ENCODE assay signal across 7 cellular contexts in the genomic region with DNA sequence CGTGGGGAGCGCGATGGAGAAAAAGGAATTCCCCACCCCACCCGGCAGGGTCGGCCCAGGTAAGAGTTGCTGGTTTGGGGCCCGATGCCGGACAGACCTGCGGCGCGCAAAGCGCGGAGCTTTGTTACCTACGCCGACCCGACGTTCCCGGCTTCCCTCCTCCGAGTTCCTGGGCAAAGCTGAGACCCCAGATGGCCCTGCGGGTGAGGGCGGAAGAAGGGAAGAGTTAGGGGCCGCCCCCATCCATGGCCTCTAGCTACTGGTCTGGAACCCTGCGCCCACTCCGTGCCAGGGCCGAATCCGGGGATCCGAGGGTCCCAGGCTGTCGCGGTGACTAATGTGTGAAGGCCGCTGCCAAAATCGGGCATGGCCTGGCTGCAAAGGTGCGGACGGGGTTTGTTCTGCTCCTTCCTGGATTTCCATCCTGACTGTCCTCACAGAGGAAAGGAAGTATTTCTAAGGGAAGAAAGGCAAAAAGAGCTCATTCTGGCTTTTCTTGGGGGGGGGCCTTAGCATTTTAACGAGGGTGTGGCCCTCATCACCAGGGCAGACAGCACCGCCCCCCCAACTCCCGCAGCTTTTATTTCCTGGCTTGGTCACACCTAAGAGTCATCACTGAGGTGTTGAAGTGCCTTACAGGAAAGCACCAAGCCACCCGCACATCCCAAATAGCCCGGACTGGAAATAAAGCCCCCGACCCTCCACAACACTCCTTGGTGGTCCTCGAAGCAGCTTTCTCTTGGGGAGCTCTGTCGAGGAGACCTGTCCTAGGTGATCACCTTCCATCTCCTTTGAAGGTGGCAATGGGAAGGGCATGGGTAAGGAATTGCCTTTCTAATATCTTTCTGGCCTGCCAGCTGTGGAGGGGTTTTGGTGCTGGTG. TPM values are rescaled to one million over a fixed set of nuclear protein-coding genes. Genes with fewer than 3 reads are reported as not detected.
DNase-seq lines count a peak whose midpoint lies in the region; ATAC-seq and TF ChIP-seq lines count a peak whose summit lies in the region.

No MANE protein-coding gene starts in this region.

- intact Hi-C loops in dorsolateral prefrontal cortex (cut with DNase I): loop anchor here in 1 of 2 donors (5.0 kb wide), 1 partner anchor 45 kb away; no protein-coding TSS in a partner anchor

- H3K9ac ChIP-seq in mucosa of rectum (ENCODE audit: low read depth in 1 of 2, low read length in 2 of 2): peak overlapping the region; percentile 56 to 70

- H3K9me3 ChIP-seq in mucosa of rectum (ENCODE audit: control insufficient read depth in 2 of 2, low read length in 2 of 2): no peaks in the 10 kb centered on the region

- DNase-seq in H4 (ENCODE audit: low spot score) (peak; percentile 52), NCI-H69 (lab: John Stamatoyannopoulos, UW) (peak; percentile 80), dorsolateral prefrontal cortex (peak in 2 of 10 donors; percentile 26 to 43), mesenteric fat pad (ENCODE audit: low spot score) (no peak), NCI-H2107 (lab: John Stamatoyannopoulos, UW) (no peak)

- no peak for TF ChIP-seq CTCF in dorsolateral prefrontal cortex (IDR thresholded peaks at IDR 0.05 in 54 of 56, conservative IDR thresholded peaks at IDR 0.05 in 2 of 56; ENCODE audit: low read depth in 1 of 56, partially characterized antibody in 56 of 56)

- peaks cover 14 to 18% of the 10 kb centered on the region in 2 donors for H3K36me3 ChIP-seq in mucosa of rectum (ENCODE audit: control insufficient read depth in 2 of 2, insufficient read depth in 2 of 2, low read length in 2 of 2)

- ATAC-seq in GM18870 (IDR thresholded peaks at IDR 0.05; ENCODE audit: unreplicated experiment): no peak

- H3K27me3 ChIP-seq in dorsolateral prefrontal cortex: peaks cover 0 to 12% (median 0%) of the 10 kb centered on the region in 45 donors
- H3K27me3 ChIP-seq in mucosa of rectum (ENCODE audit: control insufficient read depth in 2 of 2, insufficient read depth in 2 of 2, low read length in 2 of 2): peaks cover 0 to 3% of the 10 kb centered on the region in 2 donors

- H3K4me3 ChIP-seq in dorsolateral prefrontal cortex: peak overlapping the region; percentile 15 to 81 (median 63)
- H3K4me3 ChIP-seq in mucosa of rectum (ENCODE audit: low read length in 2 of 2): peak overlapping the region; percentile 56 to 66

- H3K27ac ChIP-seq in dorsolateral prefrontal cortex: peak overlapping the region in 2 of 59 donors; percentile 29 to 63
- H3K27ac ChIP-seq in mucosa of rectum (ENCODE audit: low read depth in 2 of 2, low read length in 2 of 2): no peak overlapping the region

- peaks cover 0 to 8% of the 10 kb centered on the region in 2 donors for H3K4me1 ChIP-seq in mucosa of rectum (ENCODE audit: control insufficient read depth in 2 of 2, insufficient read depth in 2 of 2, low read length in 2 of 2)

RNA-seq across cellular contexts. Expression of a gene that starts 1.1 kb away (rescaled TPM):
- 46.0 and 57.7 TPM in 2 replicates for total RNA-seq in H4 (2014; rRNA removed; shearing (Covaris generic))
- total RNA-seq in dorsolateral prefrontal cortex: 10 to 100 TPM in 100 of 120 experiments, 1 to 10 TPM in 20; 5.8 to 26.2 (median 13.0) TPM
- total RNA-seq in mesenteric fat pad: 13.6 TPM

RNA-seq across cellular contexts. Expression of a gene that starts 17.7 kb away (rescaled TPM):
- 11.6 and 21.7 TPM in 2 replicates for total RNA-seq in H4 (2014; rRNA removed; shearing (Covaris generic))
- total RNA-seq in dorsolateral prefrontal cortex: 10 to 100 TPM; 39.5 to 88.4 (median 59.1) TPM
- total RNA-seq in mesenteric fat pad: 18.1 TPM

RNA-seq across cellular contexts. Expression of a gene that starts 17.9 kb away (rescaled TPM):
- 53.7 and 63.2 TPM in 2 replicates for total RNA-seq in H4 (2014; rRNA removed; shearing (Covaris generic))
- total RNA-seq in dorsolateral prefrontal cortex (10 to 100 TPM; 30.1 to 96.7 (median 58.0) TPM), mesenteric fat pad (59.3 TPM)

RNA-seq across cellular contexts. Expression of a gene that starts 23.5 kb away (rescaled TPM):
- total RNA-seq in H4 (2014; rRNA removed; shearing (Covaris generic)): 12.8 and 13.2 TPM in 2 replicates
- total RNA-seq in dorsolateral prefrontal cortex (10 to 100 TPM in 119 of 120 experiments, 1 to 10 TPM in 1; 9.9 to 23.3 (median 17.8) TPM), mesenteric fat pad (13.7 TPM)

RNA-seq across cellular contexts. Expression of a gene that starts 55.7 kb away (rescaled TPM):
- total RNA-seq in H4 (2014; rRNA removed; shearing (Covaris generic)): 204 and 205 TPM in 2 replicates
- total RNA-seq in dorsolateral prefrontal cortex (10 to 100 TPM; 17.1 to 44.4 (median 35.3) TPM), mesenteric fat pad (51.9 TPM)

Comparison
In these comparisons a context has a peak if more than half of its experiments do, and no peak if none do; other contexts are left out.
1. DNase-seq: peak in H4 (single experiment) and NCI-H69 (single experiment); none in mesenteric fat pad (single experiment) and NCI-H2107 (single experiment).